6 cellular contexts compared by ENCODE assay signal in the genomic region with DNA sequence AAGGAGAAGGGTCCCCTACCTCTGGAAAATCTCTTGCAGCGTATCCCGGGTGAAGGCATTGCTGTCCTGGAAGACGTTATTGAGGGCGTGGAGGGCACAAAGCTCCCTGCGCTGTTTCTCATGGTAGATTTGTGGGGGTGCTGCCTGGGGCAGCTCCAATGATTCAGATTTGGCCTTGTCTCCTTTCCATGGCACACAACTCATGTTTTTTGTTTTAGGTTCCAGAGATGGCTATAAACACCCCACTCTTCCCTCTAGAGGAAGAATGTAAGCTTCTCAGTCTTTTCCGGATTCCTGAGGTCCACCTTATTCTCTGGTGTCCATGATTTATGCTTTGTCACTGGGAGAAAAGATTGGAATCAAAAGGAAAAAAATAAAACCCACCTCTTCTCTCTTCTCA. TPM values are rescaled to one million over a fixed set of nuclear protein-coding genes. Genes with fewer than 3 reads are reported as not detected.
DNase-seq lines count a peak whose midpoint lies in the region; ATAC-seq, FAIRE-seq and TF ChIP-seq lines count a peak whose summit lies in the region.

No MANE protein-coding gene starts in this region.

- peaks cover 14% of the 10 kb centered on the region for H3K4me1 ChIP-seq in colonic mucosa
- H3K4me1 ChIP-seq in pancreas, result peaks cover 38 to 43% (median 43%) of the 10 kb centered on the region in 3 donors

- H3K9me3 ChIP-seq in colonic mucosa (no peaks in the 10 kb centered on the region), pancreas (no peaks in the 10 kb centered on the region)

- peak overlapping the region; percentile 86 to 92 for H3K9ac ChIP-seq in colonic mucosa (ENCODE audit: low read depth in 2 of 2, low read length in 2 of 2)

- DNase-seq in M059J (ENCODE audit: low read depth), result peak; percentile 65
- DNase-seq in colonic mucosa, result peak; percentile 46
- DNase-seq in pancreas, result no peak
- DNase-seq in HPDE6-E6E7 (ENCODE audit: extremely low spot score), result no peak
- DNase-seq in SIG-M5 (lab: John Stamatoyannopoulos, UW), result no peak

- no peak for ATAC-seq in pancreas
- no peak for ATAC-seq in GM21825 (IDR thresholded peaks at IDR 0.05; ENCODE audit: unreplicated experiment)

- TF ChIP-seq CTCF in colonic mucosa (IDR thresholded peaks at IDR 0.05) (no peak), pancreas (IDR thresholded peaks at IDR 0.05) (no peak)

- intact Hi-C loops in colonic mucosa (cut with DNase I) (no loop called here), pancreas (cut with DNase I) (no loop called here)

- H3K27me3 ChIP-seq in colonic mucosa, result no peaks in the 10 kb centered on the region
- H3K27me3 ChIP-seq in pancreas, result no peaks in the 10 kb centered on the region

- H3K4me3 ChIP-seq in colonic mucosa (peak overlapping the region; percentile 70), pancreas (peak overlapping the region; percentile 47 to 70 (median 62))

- no peak for FAIRE-seq in pancreas (lab: Jason Lieb, UNC)

- no peaks in the 10 kb centered on the region for H3K36me3 ChIP-seq in colonic mucosa
- H3K36me3 ChIP-seq in pancreas, result no peaks in the 10 kb centered on the region

- 15 to 22% methylated on average over 6 of the region's 6 CpGs for WGBS in pancreas, 2 donors

- peak overlapping the region; percentile 95 for H3K27ac ChIP-seq in colonic mucosa
- H3K27ac ChIP-seq in pancreas, result peak overlapping the region; percentile 94 to 99 (median 97)

RNA-seq across cellular contexts. Expression of a gene that starts 1.0 kb away (rescaled TPM):
- total RNA-seq in M059J (2014; rRNA removed; shearing (Covaris generic)), result 53.3 and 68.9 TPM in 2 replicates
- 100 to 1,000 TPM in 1 of 2 donors, 10 to 100 TPM in 1; 52.4 to 108 TPM for total RNA-seq in colonic mucosa
- 10 to 100 TPM; 16.6 to 32.3 (median 22.2) TPM for total RNA-seq in pancreas
- polyA plus RNA-seq in pancreas, result 10 to 100 TPM; 10.9 to 16.8 TPM

RNA-seq across cellular contexts. Expression of a gene that starts 6.0 kb away (rescaled TPM):
- total RNA-seq in M059J (2014; rRNA removed; shearing (Covaris generic)), result 22.1 and 37.5 TPM in 2 replicates
- total RNA-seq in colonic mucosa (10 to 100 TPM; 64.6 to 65.6 TPM), pancreas (10 to 100 TPM; 20.2 to 35.4 (median 28.3) TPM)
- 10 to 100 TPM; 14.7 to 36.0 TPM for polyA plus RNA-seq in pancreas

RNA-seq across cellular contexts. Expression of a gene that starts 18.0 kb away (rescaled TPM):
- 52.4 and 53.4 TPM in 2 replicates for total RNA-seq in M059J (2014; rRNA removed; shearing (Covaris generic))
- total RNA-seq in colonic mucosa, result 100 to 1,000 TPM in 1 of 2 donors, 10 to 100 TPM in 1; 97.1 to 149 TPM
- total RNA-seq in pancreas, result 10 to 100 TPM; 21.2 to 35.8 (median 30.9) TPM
- polyA plus RNA-seq in pancreas, result 10 to 100 TPM; 11.6 to 18.6 TPM

RNA-seq across cellular contexts. Expression of a gene that starts 43.3 kb away (rescaled TPM):
- total RNA-seq in M059J (2014; rRNA removed; shearing (Covaris generic)), result 9.4 and 19.4 TPM in 2 replicates
- total RNA-seq in colonic mucosa, result 10 to 100 TPM; 27.4 to 38.1 TPM
- total RNA-seq in pancreas, result 10 to 100 TPM; 15.3 to 22.9 (median 17.2) TPM
- 10 to 100 TPM; 36.3 to 37.1 TPM for polyA plus RNA-seq in pancreas

RNA-seq across cellular contexts. Expression of a gene that starts 43.6 kb away (rescaled TPM):
- total RNA-seq in M059J (2014; rRNA removed; shearing (Covaris generic)), result 0.17 and 0.79 TPM in 2 replicates
- total RNA-seq in colonic mucosa (1 to 10 TPM in 1 of 2 donors, under 1 TPM in 1; 0.21 to 2.0 TPM), pancreas (1 to 10 TPM in 2 of 6 donors, under 1 TPM in 4; 0.22 to 2.0 (median 0.59) TPM)
- polyA plus RNA-seq in pancreas, result 1 to 10 TPM in 1 of 2 donors, under 1 TPM in 1; 0.77 to 1.4 TPM

Comparison
In these comparisons a context has a peak if more than half of its experiments do, and no peak if none do; other contexts are left out.
1. DNase-seq: peak in M059J (single experiment) and colonic mucosa (single experiment); none in pancreas (0 of 6), HPDE6-E6E7 (single experiment) and SIG-M5 (single experiment).